Comparison of ENCODE assay signal across 10 cellular contexts in genomic region chr11:17267576-17267975, GRCh38. TPM values are rescaled to one million over a fixed set of nuclear protein-coding genes. Genes with fewer than 3 reads are reported as not detected.
DNase-seq lines count a peak whose midpoint lies in the region; ATAC-seq and TF ChIP-seq lines count a peak whose summit lies in the region.
"Had no signal": no experiment of that assay in that cellular context is flagged by ENCODE, and none has a peak within 500 bp of the region (broad histone marks: within the 10 kb centered on the region; RNA-seq: fewer than 3 reads in every experiment).

No MANE protein-coding gene starts in this region.

- no peak overlapping the region for H3K9ac ChIP-seq in Karpas-422 (ENCODE audit: low read length)

- H3K9me2 ChIP-seq in GM23338 (ENCODE audit: insufficient read depth): no peaks in the 10 kb centered on the region
- no peaks in the 10 kb centered on the region for H3K9me2 ChIP-seq in Karpas-422 (replicated peaks; ENCODE audit: insufficient read depth, low read length)

- H3K27me3 ChIP-seq in GM23338 (ENCODE audit: insufficient read depth): no peaks in the 10 kb centered on the region
- no peaks in the 10 kb centered on the region for H3K27me3 ChIP-seq in CD8-positive, alpha-beta memory T cell (ENCODE audit: insufficient read depth, low read length, poor library complexity, severe bottlenecking)
- H3K27me3 ChIP-seq in Karpas-422 (ENCODE audit: low read length): no peaks in the 10 kb centered on the region
- H3K27me3 ChIP-seq: brain microvascular endothelial cell, sigmoid colon had no signal

- H3K27ac ChIP-seq in GM23338 (ENCODE audit: low read depth) (no peak overlapping the region), Karpas-422 (ENCODE audit: low read length) (no peak overlapping the region)
- H3K27ac ChIP-seq in CD8-positive, alpha-beta memory T cell (ENCODE audit: low read depth, low read length): no peak overlapping the region
- H3K27ac ChIP-seq: brain microvascular endothelial cell, sigmoid colon had no signal

- H3K9me3 ChIP-seq in CD8-positive, alpha-beta memory T cell (ENCODE audit: low read length): no peaks in the 10 kb centered on the region
- H3K9me3 ChIP-seq in Karpas-422 (ENCODE audit: low read length): no peaks in the 10 kb centered on the region
- H3K9me3 ChIP-seq: sigmoid colon had no signal

- H3K27me3 Mint-ChIP-seq in GM23338 (ENCODE audit: insufficient read depth, low read depth, poor library complexity): peaks cover 2% of the 10 kb centered on the region
- H3K27me3 Mint-ChIP-seq in nephron progenitor cell (ENCODE audit: low read depth, poor library complexity): peaks cover 21% of the 10 kb centered on the region
- H3K27me3 Mint-ChIP-seq in CD8-positive, alpha-beta memory T cell: no peaks in the 10 kb centered on the region

- H3K4me1 ChIP-seq in GM23338 (ENCODE audit: insufficient read depth) (no peaks in the 10 kb centered on the region), Karpas-422 (ENCODE audit: low read length) (no peaks in the 10 kb centered on the region)
- no peaks in the 10 kb centered on the region for H3K4me1 ChIP-seq in CD8-positive, alpha-beta memory T cell (ENCODE audit: insufficient read depth, low read length)
- H3K4me1 ChIP-seq: sigmoid colon had no signal

- H4K20me1 ChIP-seq in GM23338 (replicated peaks; ENCODE audit: insufficient read depth) (no peaks in the 10 kb centered on the region), Karpas-422 (ENCODE audit: insufficient read depth, low read depth, low read length) (no peaks in the 10 kb centered on the region)

- no peaks in the 10 kb centered on the region for H3K9me3 Mint-ChIP-seq in GM23338
- no peaks in the 10 kb centered on the region for H3K9me3 Mint-ChIP-seq in nephron progenitor cell
- H3K9me3 Mint-ChIP-seq in CD8-positive, alpha-beta memory T cell: no peaks in the 10 kb centered on the region

- POLR2A ChIA-PET in CD8-positive, alpha-beta memory T cell (lab: Charles Lee): no interaction called here

- H3F3A ChIP-seq in GM23338 (replicated peaks; ENCODE audit: low read depth): no peaks in the 10 kb centered on the region

- in situ Hi-C loops in ACHN (cut with HindIII; ENCODE audit: low pct_ligation_motif_present, low pct_unique_long_range_greater_than_20kb, low sequenced_read_pairs) (no loop called here), GM13977 (cut with MboI; ENCODE audit: low pct_unique_long_range_greater_than_20kb, low sequenced_read_pairs, unreplicated experiment) (no loop called here)

- no peak for ATAC-seq in GM23338

- H2AFZ ChIP-seq in GM23338 (no peak overlapping the region), Karpas-422 (ENCODE audit: low read length) (no peak overlapping the region)

- TF ChIP-seq CTCF in GM23338 (conservative IDR thresholded peaks at IDR 0.05; ENCODE audit: low read depth in 2 of 2): no peak
- TF ChIP-seq CTCF in nephron progenitor cell (IDR thresholded peaks at IDR 0.05): no peak
- no peak for TF ChIP-seq CTCF in GM13977 (IDR thresholded peaks at IDR 0.05; ENCODE audit: extremely low read depth, insufficient read depth, missing control alignments)

- H3K79me2 ChIP-seq in GM23338 (replicated peaks; ENCODE audit: insufficient read depth) (no peaks in the 10 kb centered on the region), Karpas-422 (ENCODE audit: low read length) (no peaks in the 10 kb centered on the region)

- H3K4me3 ChIP-seq in GM23338 (no peak overlapping the region), Karpas-422 (ENCODE audit: low read length) (no peak overlapping the region)
- no peak overlapping the region for H3K4me3 ChIP-seq in CD8-positive, alpha-beta memory T cell (ENCODE audit: low read length)
- H3K4me3 ChIP-seq: sigmoid colon had no signal

- H3K36me3 ChIP-seq in GM23338 (ENCODE audit: insufficient read depth): no peaks in the 10 kb centered on the region
- H3K36me3 ChIP-seq in CD8-positive, alpha-beta memory T cell (ENCODE audit: insufficient read depth, low read length): no peaks in the 10 kb centered on the region
- no peaks in the 10 kb centered on the region for H3K36me3 ChIP-seq in Karpas-422 (ENCODE audit: insufficient read depth, low read length)
- H3K36me3 ChIP-seq: brain microvascular endothelial cell, sigmoid colon had no signal

- no peaks in the 10 kb centered on the region; the same call in 2 of the 3 replicates for H3K4me1 Mint-ChIP-seq in GM23338
- H3K4me1 Mint-ChIP-seq in nephron progenitor cell: peaks cover 2% of the 10 kb centered on the region
- H3K4me1 Mint-ChIP-seq in CD8-positive, alpha-beta memory T cell: peaks cover 0 to 8% (median 1%) of the 10 kb centered on the region in 3 donors

- H3K4me3 Mint-ChIP-seq in GM23338 (no peak overlapping the region), nephron progenitor cell (no peak overlapping the region)
- no peak overlapping the region for H3K4me3 Mint-ChIP-seq in CD8-positive, alpha-beta memory T cell

- H3K4me2 ChIP-seq in GM23338: no peak overlapping the region
- no peak overlapping the region for H3K4me2 ChIP-seq in Karpas-422 (ENCODE audit: low read depth, low read length, poor library complexity, severe bottlenecking)

- DNase-seq in ACHN (peak; percentile 92), GM23338 (ENCODE audit: low spot score) (peak; percentile 1), RPMI8226 (peak; percentile 10), glomerular visceral epithelial cell (ENCODE audit: extremely low spot score) (peak; percentile 73), nephron progenitor cell (no peak), Karpas-422 (no peak), GM13977 (ENCODE audit: low spot score) (no peak)
- no peak for DNase-seq in CD8-positive, alpha-beta memory T cell
- DNase-seq: brain microvascular endothelial cell, sigmoid colon had no signal

- CTCF ChIA-PET in CD8-positive, alpha-beta memory T cell (lab: Charles Lee): interaction anchor here (1.0 to 1.4 kb wide), 2 partner anchors 8 to 9 kb away, joined by 4 to 7 read pairs; partner anchors contain the start of gene NUCB2

- H3K27ac Mint-ChIP-seq in GM23338 (no peak overlapping the region), nephron progenitor cell (no peak overlapping the region)
- H3K27ac Mint-ChIP-seq in CD8-positive, alpha-beta memory T cell: no peak overlapping the region

- no peaks in the 10 kb centered on the region for H3K36me3 Mint-ChIP-seq in GM23338 (ENCODE audit: low read depth)
- H3K36me3 Mint-ChIP-seq in nephron progenitor cell (ENCODE audit: low read depth): no peaks in the 10 kb centered on the region
- no peaks in the 10 kb centered on the region for H3K36me3 Mint-ChIP-seq in CD8-positive, alpha-beta memory T cell

TF ChIP-seq in GM23338, 12 proteins besides CTCF, POLR2A, EP300 and RAD21 (continues in another document):
- TF ChIP-seq JUNB (IDR thresholded peaks at IDR 0.05; ENCODE audit: unreplicated experiment) (no peak), REST (IDR thresholded peaks at IDR 0.05; ENCODE audit: unreplicated experiment) (no peak), NANOG (IDR thresholded peaks at IDR 0.05; ENCODE audit: borderline replicate concordance) (no peak), STAT1 (IDR thresholded peaks at IDR 0.05; ENCODE audit: unreplicated experiment) (no peak), CREB1 (CRISPR knock-in tag; IDR thresholded peaks at IDR 0.05; ENCODE audit: low read depth) (no peak), ZNF331 (CRISPR knock-in tag; IDR thresholded peaks at IDR 0.05; ENCODE audit: low read depth) (no peak), EZH2 (IDR thresholded peaks at IDR 0.05; ENCODE audit: low read depth, unreplicated experiment) (no peak), EZH2phosphoT487 (IDR thresholded peaks at IDR 0.05; ENCODE audit: unreplicated experiment) (no peak), ZNF114 (CRISPR knock-in tag; IDR thresholded peaks at IDR 0.05) (no peak)

RNA-seq across cellular contexts. Expression of gene NUCB2, which starts 9.0 kb away (rescaled TPM):
- total RNA-seq in GM23338 (2014; rRNA removed; shearing (Covaris generic)): 16.6 and 25.5 TPM in 2 replicates
- polyA plus RNA-seq in GM23338 (2016; fragmentation: Nextera tagmentation; extraction: Ambion mirVana): 61.9 and 86.9 TPM in 2 replicates
- 10 to 100 TPM; 30.3 to 33.3 TPM for total RNA-seq in CD8-positive, alpha-beta memory T cell
- polyA plus RNA-seq in CD8-positive, alpha-beta memory T cell: 218 TPM
- total RNA-seq in Karpas-422 (2014; rRNA removed; shearing (Covaris generic); ENCODE audit: low replicate concordance): 64.3 and 87.9 TPM in 2 replicates

RNA-seq across cellular contexts. Expression of gene PIK3C2A, which starts 59.8 kb away (rescaled TPM):
- total RNA-seq in GM23338 (2014; rRNA removed; shearing (Covaris generic)): 117 and 123 TPM in 2 replicates
- polyA plus RNA-seq in GM23338 (2016; fragmentation: Nextera tagmentation; extraction: Ambion mirVana): 45.8 and 59.5 TPM in 2 replicates
- 10 to 100 TPM; 30.4 to 33.0 TPM for total RNA-seq in CD8-positive, alpha-beta memory T cell
- 8.1 TPM for polyA plus RNA-seq in CD8-positive, alpha-beta memory T cell
- total RNA-seq in Karpas-422 (2014; rRNA removed; shearing (Covaris generic); ENCODE audit: low replicate concordance): 32.8 and 44.2 TPM in 2 replicates

Comparison
In these comparisons a context has a peak if more than half of its experiments do, and no peak if none do; other contexts are left out.
1. DNase-seq: peak in ACHN (single experiment), GM23338 (single experiment), RPMI8226 (single experiment) and glomerular visceral epithelial cell (single experiment); none in nephron progenitor cell (single experiment), CD8-positive, alpha-beta memory T cell (0 of 5), Karpas-422 (single experiment) and GM13977 (single experiment).